In genomic region chr10:121608669-121609190, GRCh38 we compare ENCODE assay signal across 8 cellular contexts. TPM values are rescaled to one million over a fixed set of nuclear protein-coding genes. Genes with fewer than 3 reads are reported as not detected.
DNase-seq lines count a peak whose midpoint lies in the region; ATAC-seq and TF ChIP-seq lines count a peak whose summit lies in the region.

No MANE protein-coding gene starts in this region.

- no peak for TF ChIP-seq POLR2A in Peyer's patch (IDR thresholded peaks at IDR 0.05)
- no peak for TF ChIP-seq POLR2A in thyroid gland (IDR thresholded peaks at IDR 0.05)

- no peaks in the 10 kb centered on the region for H3K36me3 Mint-ChIP-seq in effector memory CD8-positive, alpha-beta T cell (ENCODE audit: insufficient read depth)

- H3K4me3 Mint-ChIP-seq in effector memory CD8-positive, alpha-beta T cell: no peak overlapping the region

- intact Hi-C loops in thyroid gland (cut with DNase I): loop anchor here (10.0 kb wide), 1 partner anchor 424 kb away; no protein-coding TSS in a partner anchor

- H3K4me1 Mint-ChIP-seq in effector memory CD8-positive, alpha-beta T cell (ENCODE audit: low read depth in 2 of 2): peaks cover 0 to 3% of the 10 kb centered on the region in 2 donors

- H3K9me3 ChIP-seq in Peyer's patch (no peaks in the 10 kb centered on the region), mucosa of stomach (ENCODE audit: control insufficient read depth, low read length) (no peaks in the 10 kb centered on the region), thyroid gland (no peaks in the 10 kb centered on the region)

- peaks cover 12 to 47% of the 10 kb centered on the region in 2 donors for H3K27me3 Mint-ChIP-seq in effector memory CD8-positive, alpha-beta T cell

- H3K36me3 ChIP-seq in Peyer's patch (no peaks in the 10 kb centered on the region), mucosa of stomach (ENCODE audit: control insufficient read depth, insufficient read depth, low read length) (no peaks in the 10 kb centered on the region), thyroid gland (no peaks in the 10 kb centered on the region)

- WGBS in thyroid gland, 2 donors: 13 to 19% methylated on average over 13 to 32 of the region's 53 CpGs

- DNase-seq in NCI-H1417 (lab: John Stamatoyannopoulos, UW) (peak in 2 of 3 experiments; percentile 0 to 5), NCI-H1417 treated with DMSO at 0.1 percent for 48 hours (lab: John Stamatoyannopoulos, UW) (no peak), Peyer's patch (peak in 2 of 3 donors; percentile 75 to 83), thyroid gland (peak; percentile 61 to 64)
- peak in 2 of 3 experiments; percentile 9 to 21 for DNase-seq in effector memory CD8-positive, alpha-beta T cell

- H3K4me3 ChIP-seq in Peyer's patch (peak overlapping the region in 2 of 4 donors; percentile 24 to 51), mucosa of stomach (ENCODE audit: low read length) (no peak overlapping the region), thyroid gland (replicated peaks in 1 of 3) (peak overlapping the region in 1 of 3 donors; percentile 2)

- peak overlapping the region; percentile 26 for H3K9ac ChIP-seq in mucosa of stomach (ENCODE audit: low read length)

- H3K27ac ChIP-seq in Peyer's patch: no peak overlapping the region
- H3K27ac ChIP-seq in thyroid gland: no peak overlapping the region

- peak in 4 of 6 experiments; percentile 76 to 94 (median 91) for TF ChIP-seq CTCF in Peyer's patch (IDR thresholded peaks at IDR 0.05)
- peak; percentile 37 to 97 (median 92) for TF ChIP-seq CTCF in thyroid gland (IDR thresholded peaks at IDR 0.05)

- ATAC-seq in HG02840 (IDR thresholded peaks at IDR 0.05; ENCODE audit: low FRiP score, unreplicated experiment) (peak; percentile 62), GM19023 (IDR thresholded peaks at IDR 0.05; ENCODE audit: unreplicated experiment) (no peak)
- peak; percentile 55 for ATAC-seq in effector memory CD8-positive, alpha-beta T cell (replicated peaks)

- peaks cover 0 to 4% (median 0%) of the 10 kb centered on the region in 4 donors for H3K4me1 ChIP-seq in Peyer's patch
- peaks cover 24% of the 10 kb centered on the region for H3K4me1 ChIP-seq in mucosa of stomach (ENCODE audit: control insufficient read depth, insufficient read depth, low read length)
- peaks cover 0 to 6% of the 10 kb centered on the region in 2 donors for H3K4me1 ChIP-seq in thyroid gland

- H3K27me3 ChIP-seq in Peyer's patch (no peaks in the 10 kb centered on the region), mucosa of stomach (ENCODE audit: control insufficient read depth, insufficient read depth, low read length) (peaks cover 2% of the 10 kb centered on the region), thyroid gland (no peaks in the 10 kb centered on the region)

- no peaks in the 10 kb centered on the region for H3K9me3 Mint-ChIP-seq in effector memory CD8-positive, alpha-beta T cell

- no peak overlapping the region for H3K27ac Mint-ChIP-seq in effector memory CD8-positive, alpha-beta T cell

RNA-seq across cellular contexts. Expression of gene FGFR2, which starts 10.5 kb away (rescaled TPM):
- total RNA-seq in Peyer's patch (10 to 100 TPM; 12.9 to 22.9 (median 19.9) TPM), thyroid gland (100 to 1,000 TPM in 3 of 4 donors, 10 to 100 TPM in 1; 65.6 to 149 (median 122) TPM)
